ENCODE assay signal across 19 cellular contexts in genomic region chr14:41385787-41386186, GRCh38.
A peak's percentile ranks its signal among the peaks of the same experiment; 100 is the strongest.
DNase-seq lines count a peak whose midpoint lies in the region; ATAC-seq and TF ChIP-seq lines count a peak whose summit lies in the region.
"Had no signal": no experiment of that assay in that cellular context is flagged by ENCODE, and none has a peak within 500 bp of the region (broad histone marks: within the 10 kb centered on the region; RNA-seq: fewer than 3 reads in every experiment).

No MANE protein-coding gene starts in this region.

- H3K36me3 ChIP-seq in RWPE2 (ENCODE audit: low read depth), result no peaks in the 10 kb centered on the region
- H3K36me3 ChIP-seq: BLaER1 had no signal

- DNase-seq in NCI-H146 treated with DMSO at 0.1 percent for 48 hours (lab: John Stamatoyannopoulos, UW; ENCODE audit: unreplicated experiment), result peak; percentile 50
- DNase-seq in NCI-H345 treated with DMSO at 0.1 percent for 48 hours (lab: John Stamatoyannopoulos, UW; ENCODE audit: unreplicated experiment), result peak; percentile 15
- no peak for DNase-seq in RWPE2 (ENCODE audit: low spot score)
- DNase-seq in RKO (ENCODE audit: low spot score), result no peak
- DNase-seq: CD4-positive, CD25-positive, alpha-beta regulatory T cell; NCI-H1436; NCI-H1930; NCI-H82; SIG-M5; T-helper 17 cell; T1000 had no signal

- H3K4me1 ChIP-seq in RWPE2 (ENCODE audit: insufficient read depth, poor library complexity, severe bottlenecking), result no peaks in the 10 kb centered on the region
- H3K4me1 ChIP-seq: BLaER1 had no signal

- TF ChIP-seq RAD21 in Ishikawa (IDR thresholded peaks at IDR 0.05; ENCODE audit: low read depth), result no peak

- H3K4me3 ChIP-seq in RWPE2 (ENCODE audit: severe bottlenecking), result no peak overlapping the region
- H3K4me3 ChIP-seq: BLaER1, K562, SK-N-MC had no signal

- no peak overlapping the region for H3K27ac ChIP-seq in RWPE2 (ENCODE audit: poor library complexity, severe bottlenecking)
- H3K27ac ChIP-seq: BLaER1, SK-N-MC had no signal

- no peak for TF ChIP-seq CTCF in RWPE2 (IDR thresholded peaks at IDR 0.05; ENCODE audit: poor library complexity, severe bottlenecking)

- H3K27me3 ChIP-seq in RWPE2 (ENCODE audit: insufficient read depth, poor library complexity, severe bottlenecking), result peaks cover 5% of the 10 kb centered on the region
- H3K27me3 ChIP-seq: BLaER1 had no signal

- ATAC-seq in RWPE2 (ENCODE audit: low read depth) (0 out of 3 replicates have a peak, but pooled peaks have one; percentile 19), HG03460 (IDR thresholded peaks at IDR 0.05; ENCODE audit: unreplicated experiment) (no peak), HG03378 (IDR thresholded peaks at IDR 0.05; ENCODE audit: unreplicated experiment) (no peak)
- ATAC-seq: HepG2, K562, Panc1, T-helper 17 cell had no signal

- peak; percentile 94 for TF ChIP-seq EP300 in Ishikawa (IDR thresholded peaks at IDR 0.05; ENCODE audit: borderline replicate concordance)

- no peaks in the 10 kb centered on the region for H3K9me3 ChIP-seq in RWPE2 (ENCODE audit: severe bottlenecking)
- H3K9me3 ChIP-seq: BLaER1 had no signal

TF ChIP-seq in Ishikawa, 13 proteins besides CTCF, POLR2A, EP300 and RAD21:
- TF ChIP-seq ZBTB7A (IDR thresholded peaks at IDR 0.05; ENCODE audit: low read depth) (no peak), TEAD4 (IDR thresholded peaks at IDR 0.05) (peak; percentile 74), CEBPB (IDR thresholded peaks at IDR 0.05) (peak; percentile 56), REST (IDR thresholded peaks at IDR 0.05; ENCODE audit: low read depth) (no peak), NFIC (IDR thresholded peaks at IDR 0.05) (peak; percentile 93), USF1 (IDR thresholded peaks at IDR 0.05) (peak; percentile 61), TCF12 (IDR thresholded peaks at IDR 0.05; ENCODE audit: low read depth) (peak; percentile 96), FOXM1 (IDR thresholded peaks at IDR 0.05; ENCODE audit: borderline replicate concordance, low read depth) (peak; percentile 75; the same call in 1 of the 2 replicates)

Comparison
In these comparisons a context has a peak if more than half of its experiments do, and no peak if none do; other contexts are left out.
1. DNase-seq: peak in NCI-H146 treated with DMSO at 0.1 percent for 48 hours (single experiment) and NCI-H345 treated with DMSO at 0.1 percent for 48 hours (single experiment); none in RWPE2 (single experiment) and RKO (single experiment).